ENCODE assay signal across 33 cellular contexts in genomic region chr5:95967236-95967635, GRCh38.
"Had no signal": no experiment of that assay in that cellular context is flagged by ENCODE, and none has a peak within 500 bp of the region (broad histone marks: within the 10 kb centered on the region; RNA-seq: fewer than 3 reads in every experiment).

No MANE protein-coding gene starts in this region.

- H3K4me1 ChIP-seq: breast epithelium had no signal

- ATAC-seq: activated naive CD4-positive, alpha-beta T cell treated with anti-CD3 and anti-CD28 coated beads, Interleukin-2, amount 50 U/mL, for 72 hours; activated naive CD8-positive, alpha-beta T cell treated with anti-CD3 and anti-CD28 coated beads, Interleukin-2, amount 50 U/mL, for 24 hours; activated T-cell treated with anti-CD3 and anti-CD28 coated beads, Interleukin-2, amount 50 U/mL, for 4 hours; activated T-cell treated with anti-CD3 and anti-CD28 coated beads, Interleukin-2, amount 50 U/mL, for 72 hours; activated T-helper 17 cell treated with anti-CD3 and anti-CD28 coated beads, Interleukin-2, amount 50 U/mL, for 72 hours; body of pancreas had no signal

- H3K4me3 ChIP-seq: adrenal gland, ascending aorta, body of pancreas, breast epithelium, cardiac muscle cell had no signal

- H3K27me3 ChIP-seq: adrenal gland, ascending aorta, body of pancreas, brain microvascular endothelial cell, breast epithelium, cardiac muscle cell had no signal

- H3K27ac ChIP-seq: adrenal gland, ascending aorta, brain microvascular endothelial cell, breast epithelium, cardiac muscle cell had no signal

- FAIRE-seq: astrocyte, bronchial epithelial cell had no signal

- DNase-seq: activated effector memory CD4-positive, alpha-beta T cell treated with anti-CD3 and anti-CD28 coated beads, Interleukin-2, amount 50 U/mL, for 16 hours; activated effector memory CD4-positive, alpha-beta T cell treated with Interleukin-2 at 50 U/mL for 16 hours; activated gamma-delta T cell treated with Interleukin-2 at 50 U/mL for 16 hours; activated naive CD4-positive, alpha-beta T cell; activated naive CD4-positive, alpha-beta T cell treated with anti-CD3 and anti-CD28 coated beads for 36 hours; activated naive CD4-positive, alpha-beta T cell treated with anti-CD3 and anti-CD28 coated beads, Interleukin-2, amount 10 ng/mL, durations not matched to agents 7 days and 5 days; activated naive CD4-positive, alpha-beta T cell treated with anti-CD3 and anti-CD28 coated beads, Interleukin-2, amount 50 U/mL, for 16 hours; activated naive CD4-positive, alpha-beta T cell treated with Interleukin-2 at 50 U/mL for 16 hours; activated naive CD8-positive, alpha-beta T cell treated with anti-CD3 and anti-CD28 coated beads for 36 hours; activated naive CD8-positive, alpha-beta T cell treated with anti-CD3 and anti-CD28 coated beads, Interleukin-2, amount 10 ng/mL, durations not matched to agents 7 days and 5 days; activated naive CD8-positive, alpha-beta T cell treated with anti-CD3 and anti-CD28 coated beads, Interleukin-2, amount 50 U/mL, for 24 hours; activated T-cell treated with anti-CD3 and anti-CD28 coated beads, Interleukin-2, amount 50 U/mL, for 1 hour; activated T-cell treated with anti-CD3 and anti-CD28 coated beads, Interleukin-2, amount 50 U/mL, for 24 hours; activated T-cell treated with anti-CD3 and anti-CD28 coated beads, Interleukin-2, amount 50 U/mL, for 4 hours; activated T-cell treated with anti-CD3 and anti-CD28 coated beads, Interleukin-2, amount 50 U/mL, for 48 hours; activated T-cell treated with anti-CD3 and anti-CD28 coated beads, Interleukin-2, amount 50 U/mL, for 72 hours; adrenal gland; amniotic stem cell; amygdala; anterior cingulate cortex; aorta; body of pancreas; brain microvascular endothelial cell; caudate nucleus; central memory CD4-positive, alpha-beta T cell; cerebellar nuclear complex had no signal

- H3K9me3 ChIP-seq: adrenal gland, body of pancreas had no signal

- H3K36me3 ChIP-seq: adrenal gland, ascending aorta, brain microvascular endothelial cell, breast epithelium, cardiac muscle cell had no signal
